19 cellular contexts compared by ENCODE assay signal in the genomic region with DNA sequence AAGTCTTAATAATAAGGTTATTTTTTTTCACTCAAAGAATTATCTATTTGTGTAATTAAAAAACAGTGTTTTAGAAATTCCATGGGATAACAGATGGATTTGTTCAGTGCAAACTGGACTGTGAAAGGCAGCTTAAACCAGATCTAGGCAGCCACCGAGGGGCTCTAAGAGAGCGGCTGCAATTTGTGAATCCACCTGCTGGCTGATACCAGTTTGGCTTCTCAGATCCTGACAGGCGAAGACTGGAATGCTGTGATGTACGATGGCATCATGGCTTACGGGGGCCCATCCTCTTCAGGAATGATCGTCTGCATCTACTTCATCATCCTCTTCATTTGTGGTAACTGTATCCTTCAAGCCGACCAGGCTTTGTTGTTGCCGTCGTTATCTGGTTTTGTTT.
"Had no signal": no experiment of that assay in that cellular context is flagged by ENCODE, and none has a peak within 500 bp of the region (broad histone marks: within the 10 kb centered on the region; RNA-seq: fewer than 3 reads in every experiment).

No MANE protein-coding gene starts in this region.

- H3K27ac ChIP-seq: coronary artery, heart left ventricle, neutrophil, sigmoid colon, skin epidermis, testis, tibial nerve, upper lobe of right lung had no signal

- H3K36me3 Mint-ChIP-seq: stimulated activated naive B cell treated with anti-CD40 and anti-IgM and Interleukin-4, amounts not matched to agents 10 μg/mL and 1 μg/mL and 100 μg/mL, for 72 hours had no signal

- H3K4me3 ChIP-seq: coronary artery, heart left ventricle, sigmoid colon, skin epidermis, testis, tibial nerve, upper lobe of right lung had no signal

- H3K27me3 ChIP-seq: sigmoid colon, testis, tibial nerve, upper lobe of right lung had no signal

- H3K9me3 Mint-ChIP-seq: nephron; stimulated activated naive B cell treated with anti-CD40 and anti-IgM and Interleukin-4, amounts not matched to agents 10 μg/mL and 1 μg/mL and 100 μg/mL, for 72 hours; stimulated activated naive CD8-positive, alpha-beta T cell treated with anti-CD3 and anti-CD28 coated beads, Interleukin-15, amount 100 ng/mL, for 72 hours had no signal

- H3K27ac Mint-ChIP-seq: nephron; stimulated activated naive B cell treated with anti-CD40 and anti-IgM and Interleukin-4, amounts not matched to agents 10 μg/mL and 1 μg/mL and 100 μg/mL, for 72 hours had no signal

- DNase-seq: effector CD4-positive, alpha-beta T cell; foreskin melanocyte; heart left ventricle; hippocampal formation; left colon; mammary epithelial cell; posterior cingulate gyrus; sigmoid colon; stimulated activated CD4-positive, alpha-beta T cell treated with anti-CD3 and anti-CD28 coated beads, Interleukin-2, amount 100 ng/mL, for 24 hours; stimulated activated CD4-positive, alpha-beta T cell treated with anti-CD3 and anti-CD28 coated beads, Interleukin-4, amount 100 ng/mL, for 4 hours; stimulated activated naive B cell treated with anti-CD40 and anti-IgM and Interleukin-4, amounts not matched to agents 10 μg/mL and 1 μg/mL and 100 μg/mL, for 72 hours; stimulated activated naive CD8-positive, alpha-beta T cell treated with anti-CD3 and anti-CD28 coated beads, Interleukin-15, amount 100 ng/mL, for 72 hours; testis; upper lobe of right lung had no signal

- ATAC-seq: heart left ventricle; left colon; stimulated activated naive B cell treated with anti-CD40 and anti-IgM and Interleukin-4, amounts not matched to agents 10 μg/mL and 1 μg/mL and 100 μg/mL, for 72 hours; stimulated activated naive CD8-positive, alpha-beta T cell treated with anti-CD3 and anti-CD28 coated beads, Interleukin-15, amount 100 ng/mL, for 72 hours; upper lobe of right lung had no signal

- H3K9me3 ChIP-seq: heart left ventricle, neutrophil, sigmoid colon, testis, tibial nerve, upper lobe of right lung had no signal

- H3K4me3 Mint-ChIP-seq: nephron; stimulated activated naive B cell treated with anti-CD40 and anti-IgM and Interleukin-4, amounts not matched to agents 10 μg/mL and 1 μg/mL and 100 μg/mL, for 72 hours; stimulated activated naive CD8-positive, alpha-beta T cell treated with anti-CD3 and anti-CD28 coated beads, Interleukin-15, amount 100 ng/mL, for 72 hours had no signal

- H3K4me1 ChIP-seq: testis, upper lobe of right lung had no signal

- H3K4me1 Mint-ChIP-seq: stimulated activated naive CD8-positive, alpha-beta T cell treated with anti-CD3 and anti-CD28 coated beads, Interleukin-15, amount 100 ng/mL, for 72 hours had no signal

- H3K36me3 ChIP-seq: heart left ventricle, neutrophil, sigmoid colon had no signal
